ENCODE assay signal across 12 cellular contexts in genomic region chr1:200245492-200245891, GRCh38.
A peak's percentile ranks its signal among the peaks of the same experiment; 100 is the strongest.
DNase-seq lines count a peak whose midpoint lies in the region; TF ChIP-seq lines count a peak whose summit lies in the region.
"Had no signal": no experiment of that assay in that cellular context is flagged by ENCODE, and none has a peak within 500 bp of the region (broad histone marks: within the 10 kb centered on the region; RNA-seq: fewer than 3 reads in every experiment).

No MANE protein-coding gene starts in this region.

- H3K27ac ChIP-seq in CD4-positive, alpha-beta memory T cell (ENCODE audit: low read depth, low read length): no peak overlapping the region

- H3K27me3 Mint-ChIP-seq in HFFc6 (ENCODE audit: insufficient read depth): no peaks in the 10 kb centered on the region; the same call in 1 of the 2 replicates
- H3K27me3 Mint-ChIP-seq in CD4-positive, alpha-beta memory T cell: peaks cover 23 to 36% of the 10 kb centered on the region in 2 donors

- H3K4me3 ChIP-seq in AG04449 (ENCODE audit: low read depth, low read length) (no peak overlapping the region), adipocyte (ENCODE audit: low read length) (no peak overlapping the region)
- no peak overlapping the region for H3K4me3 ChIP-seq in CD4-positive, alpha-beta memory T cell (ENCODE audit: low read length in 2 of 2)

- no peaks in the 10 kb centered on the region for H3K36me3 ChIP-seq in adipocyte (ENCODE audit: control insufficient read depth, insufficient read depth, low read length, severe bottlenecking)
- no peaks in the 10 kb centered on the region for H3K36me3 ChIP-seq in CD4-positive, alpha-beta memory T cell (ENCODE audit: insufficient read depth, low read length)
- H3K36me3 ChIP-seq: BE2C had no signal

- H3K4me1 Mint-ChIP-seq in HFFc6 (ENCODE audit: low read depth): peaks cover 71% of the 10 kb centered on the region
- peaks cover 0 to 6% (median 5%) of the 10 kb centered on the region in 4 donors for H3K4me1 Mint-ChIP-seq in CD4-positive, alpha-beta memory T cell

- peaks cover 13% of the 10 kb centered on the region for H3K4me1 ChIP-seq in adipocyte (ENCODE audit: control insufficient read depth, insufficient read depth, low read length)
- no peaks in the 10 kb centered on the region for H3K4me1 ChIP-seq in CD4-positive, alpha-beta memory T cell (ENCODE audit: insufficient read depth, low read length)
- H3K4me1 ChIP-seq: BE2C had no signal

- H3K27ac Mint-ChIP-seq in HFFc6: peak overlapping the region; percentile 80
- H3K27ac Mint-ChIP-seq in CD4-positive, alpha-beta memory T cell: no peak overlapping the region
- H3K27ac Mint-ChIP-seq: stimulated activated naive CD8-positive, alpha-beta T cell treated with anti-CD3 and anti-CD28 coated beads, Interleukin-15, Interleukin-2, amounts not matched to agents 100 ng/mL and 50 ng/mL, for 24 hours had no signal

- POLR2A ChIA-PET in AG04449 (lab: Yijun Ruan, JAX): no interaction called here
- POLR2A ChIA-PET in CD4-positive, alpha-beta memory T cell (lab: Charles Lee; ENCODE audit: partially characterized antibody): no interaction called here

- H3K9ac ChIP-seq in adipocyte (ENCODE audit: low read length): no peak overlapping the region

- no peaks in the 10 kb centered on the region; the same call in 1 of the 2 replicates for H3K36me3 Mint-ChIP-seq in HFFc6 (ENCODE audit: low read depth)
- no peaks in the 10 kb centered on the region for H3K36me3 Mint-ChIP-seq in CD4-positive, alpha-beta memory T cell

- no peaks in the 10 kb centered on the region for H3K9me3 ChIP-seq in adipocyte (ENCODE audit: control insufficient read depth, low read length)
- no peaks in the 10 kb centered on the region for H3K9me3 ChIP-seq in CD4-positive, alpha-beta memory T cell (ENCODE audit: control insufficient read depth in 1 of 2, low read length in 2 of 2)
- H3K9me3 ChIP-seq: BE2C had no signal

- H3K9me3 Mint-ChIP-seq in HFFc6: no peaks in the 10 kb centered on the region
- no peaks in the 10 kb centered on the region for H3K9me3 Mint-ChIP-seq in CD4-positive, alpha-beta memory T cell
- H3K9me3 Mint-ChIP-seq: stimulated activated naive CD8-positive, alpha-beta T cell treated with anti-CD3 and anti-CD28 coated beads, Interleukin-15, Interleukin-2, amounts not matched to agents 100 ng/mL and 50 ng/mL, for 24 hours had no signal

- CTCF ChIA-PET in AG04449 (lab: Yijun Ruan, JAX): interaction anchor here (1.3 to 4.2 kb wide), 3 partner anchors 11 to 34 kb away, joined by 4 to 19 read pairs (median 4); no protein-coding TSS in a partner anchor
- CTCF ChIA-PET in CD4-positive, alpha-beta memory T cell (lab: Charles Lee; ENCODE audit: partially characterized antibody): no interaction called here

- TF ChIP-seq CTCF in AG04449 (IDR thresholded peaks at IDR 0.05; ENCODE audit: insufficient read depth, low read length, missing control alignments) (no peak), HFFc6 (IDR thresholded peaks at IDR 0.05) (no peak)

- peak overlapping the region; percentile 22; the same call in 1 of the 2 replicates for H3K4me3 Mint-ChIP-seq in HFFc6
- no peak overlapping the region for H3K4me3 Mint-ChIP-seq in CD4-positive, alpha-beta memory T cell
- H3K4me3 Mint-ChIP-seq: stimulated activated naive CD8-positive, alpha-beta T cell treated with anti-CD3 and anti-CD28 coated beads, Interleukin-15, Interleukin-2, amounts not matched to agents 100 ng/mL and 50 ng/mL, for 24 hours had no signal

- H3K27me3 ChIP-seq in adipocyte (replicated peaks; ENCODE audit: control insufficient read depth, insufficient read depth, low read length): no peaks in the 10 kb centered on the region
- no peaks in the 10 kb centered on the region for H3K27me3 ChIP-seq in CD4-positive, alpha-beta memory T cell (ENCODE audit: insufficient read depth, low read length)

- intact Hi-C loops in CD4-positive, alpha-beta memory T cell (cut with micrococcal nuclease): no loop called here
- intact Hi-C loops in posterior cingulate gyrus (cut with DNase I): no loop called here

- DNase-seq in AG04449 (ENCODE audit: low read depth, low spot score) (peak; percentile 44), HFFc6 (peak; percentile 53), adipocyte (ENCODE audit: low read depth) (peak; percentile 34), glomerular visceral epithelial cell (ENCODE audit: extremely low spot score) (peak; percentile 30), posterior cingulate gyrus (no peak), activated gamma-delta T cell treated with Interleukin-2 at 50 U/mL for 16 hours (no peak), GOT3 (lab: John Stamatoyannopoulos, UW) (no peak)
- no peak for DNase-seq in CD4-positive, alpha-beta memory T cell
- DNase-seq: BE2C, hippocampal formation, NCI-H748 treated with DMSO at 0.1 percent for 48 hours had no signal

Comparison
In these comparisons a context has a peak if more than half of its experiments do, and no peak if none do; other contexts are left out.
1. DNase-seq: peak in AG04449 (single experiment), HFFc6 (single experiment), adipocyte (single experiment) and glomerular visceral epithelial cell (single experiment); none in CD4-positive, alpha-beta memory T cell (0 of 5), posterior cingulate gyrus (0 of 10), activated gamma-delta T cell treated with Interleukin-2 at 50 U/mL for 16 hours (single experiment) and GOT3 (single experiment).